ENCODE assay signal across 24 cellular contexts in genomic region chr4:127685292-127685691, GRCh38. TPM values are rescaled to one million over a fixed set of nuclear protein-coding genes. Genes with fewer than 3 reads are reported as not detected.
DNase-seq lines count a peak whose midpoint lies in the region; ATAC-seq and TF ChIP-seq lines count a peak whose summit lies in the region.
"Had no signal": no experiment of that assay in that cellular context is flagged by ENCODE, and none has a peak within 500 bp of the region (broad histone marks: within the 10 kb centered on the region; RNA-seq: fewer than 3 reads in every experiment).

No MANE protein-coding gene starts in this region.

- H4K20me1 ChIP-seq in IMR-90 (ENCODE audit: insufficient read depth, low read length): no peaks in the 10 kb centered on the region

- POLR2A ChIA-PET in IMR-90 (lab: Charles Lee; ENCODE audit: unreplicated experiment): no interaction called here

- H3K27ac ChIP-seq in IMR-90 (ENCODE audit: insufficient read depth, low read length) (no peak overlapping the region), psoas muscle (no peak overlapping the region)
- H3K27ac ChIP-seq: C4-2B, heart left ventricle, lower lobe of right lung had no signal

- no peak overlapping the region for H3K9ac ChIP-seq in IMR-90 (ENCODE audit: low read depth, low read length)

- no peak for TF ChIP-seq RAD21 in IMR-90 (IDR thresholded peaks at IDR 0.05; ENCODE audit: low read length)

- no peak overlapping the region for H2BK5ac ChIP-seq in IMR-90 (ENCODE audit: low read depth, low read length, poor library complexity, severe bottlenecking)

- CTCF ChIA-PET in IMR-90 (lab: Yijun Ruan, JAX): no interaction called here

- H3K4me2 ChIP-seq in IMR-90 (ENCODE audit: low read depth, low read length): no peak overlapping the region

- no peaks in the 10 kb centered on the region for H3K27me3 ChIP-seq in IMR-90 (ENCODE audit: control insufficient read depth, insufficient read depth, low read length)
- H3K27me3 ChIP-seq in psoas muscle (ENCODE audit: insufficient read depth in 3 of 3, low read length in 2 of 3): no peaks in the 10 kb centered on the region
- no peaks in the 10 kb centered on the region for H3K27me3 ChIP-seq in MG63
- H3K27me3 ChIP-seq: heart left ventricle had no signal

- H3K4ac ChIP-seq in IMR-90 (ENCODE audit: low read depth, low read length): no peak overlapping the region

- H4K8ac ChIP-seq in IMR-90 (ENCODE audit: low read depth in 2 of 2, low read length in 2 of 2): no peak overlapping the region

- H2BK20ac ChIP-seq in IMR-90 (ENCODE audit: low read depth, low read length): no peak overlapping the region

- in situ Hi-C loops in IMR-90 (cut with MboI; ENCODE audit: low sequenced_read_pairs): no loop called here

- no peak overlapping the region for H2AFZ ChIP-seq in IMR-90 (replicated peaks; ENCODE audit: low read length, poor library complexity)

- DNase-seq in A172 (ENCODE audit: low spot score): peak; percentile 33
- peak; percentile 73 for DNase-seq in IMR-90
- peak; percentile 5 to 61 for DNase-seq in cardiac fibroblast (ENCODE audit: low read depth in 2 of 2)
- peak; percentile 3 for DNase-seq in glomerular visceral epithelial cell (ENCODE audit: extremely low spot score)
- no peak for DNase-seq in sciatic nerve (ENCODE audit: low spot score)
- DNase-seq in psoas muscle: no peak
- DNase-seq in MG63: no peak
- no peak for DNase-seq in activated CD4-positive, alpha-beta T cell treated with anti-CD3 and anti-CD28 coated beads, Interleukin-2, amount 50 U/mL, for 1 hour
- DNase-seq: activated CD4-positive, CD25-positive, alpha-beta regulatory T cell; activated T-cell treated with anti-CD3 and anti-CD28 coated beads, Interleukin-2, amount 50 U/mL, for 4 hours; DMS 273 treated with DMSO at 0.1 percent for 48 hours; H9; heart left ventricle; lower lobe of right lung; naive thymus-derived CD4-positive, alpha-beta T cell; NCI-H1436; NCI-H2171 treated with DMSO at 0.1 percent for 48 hours; NCI-H748 treated with DMSO at 0.1 percent for 48 hours; posterior cingulate gyrus; stimulated activated CD4-positive, alpha-beta T cell treated with anti-CD3 and anti-CD28 coated beads, Interleukin-4, amount 100 ng/mL, for 4 hours had no signal

- H2BK15ac ChIP-seq in IMR-90 (ENCODE audit: low read depth, low read length): no peak overlapping the region

- H2AK5ac ChIP-seq in IMR-90 (ENCODE audit: low read depth, low read length): no peak overlapping the region

- no peak overlapping the region for H2BK120ac ChIP-seq in IMR-90 (ENCODE audit: low read depth, low read length)

- H2AK9ac ChIP-seq in IMR-90 (replicated peaks; ENCODE audit: low read depth, low read length, poor library complexity): no peak overlapping the region

- no peak for TF ChIP-seq CTCF in IMR-90 (conservative IDR thresholded peaks at IDR 0.05; ENCODE audit: low read depth, low read length)
- no peak for TF ChIP-seq CTCF in cardiac fibroblast (IDR thresholded peaks at IDR 0.05; ENCODE audit: low read depth, low read length)
- no peak for TF ChIP-seq CTCF in psoas muscle (IDR thresholded peaks at IDR 0.05)

- 0 out of 2 replicates have a peak, but pooled peaks cover 1% of the 10 kb centered on the region for H3K36me3 ChIP-seq in IMR-90 (ENCODE audit: control insufficient read depth, insufficient read depth, low read length)
- H3K36me3 ChIP-seq in psoas muscle (ENCODE audit: insufficient read depth in 1 of 2, low read depth in 1 of 2): no peaks in the 10 kb centered on the region
- no peaks in the 10 kb centered on the region for H3K36me3 ChIP-seq in MG63
- H3K36me3 ChIP-seq: lower lobe of right lung had no signal

- H3K4me1 ChIP-seq in IMR-90 (ENCODE audit: control insufficient read depth, insufficient read depth, low read length): 0 out of 2 replicates have a peak, but pooled peaks cover 2% of the 10 kb centered on the region
- no peaks in the 10 kb centered on the region for H3K4me1 ChIP-seq in psoas muscle
- H3K4me1 ChIP-seq: heart left ventricle, lower lobe of right lung had no signal

- no peak overlapping the region for H3K14ac ChIP-seq in IMR-90 (replicated peaks; ENCODE audit: low read depth, low read length)

- no peaks in the 10 kb centered on the region for H3K9me1 ChIP-seq in IMR-90 (ENCODE audit: insufficient read depth, low read length)

- peak; percentile 53 for ATAC-seq in IMR-90 (ENCODE audit: low read depth)
- ATAC-seq in sciatic nerve: no peak
- no peak for ATAC-seq in psoas muscle
- ATAC-seq: activated T-cell treated with anti-CD3 and anti-CD28 coated beads, Interleukin-2, amount 50 U/mL, for 4 hours; heart left ventricle; lower lobe of right lung; naive thymus-derived CD4-positive, alpha-beta T cell had no signal

- no peak overlapping the region for H3K23ac ChIP-seq in IMR-90 (ENCODE audit: low read depth, low read length)

- no peak overlapping the region for H4K91ac ChIP-seq in IMR-90 (ENCODE audit: insufficient read depth, low read depth, low read length)

- H3K4me3 ChIP-seq in IMR-90 (ENCODE audit: insufficient read depth, low read depth, low read length) (no peak overlapping the region), cardiac fibroblast (replicated peaks in 1 of 2; ENCODE audit: low read depth in 2 of 2, low read length in 2 of 2) (no peak overlapping the region), psoas muscle (no peak overlapping the region), MG63 (no peak overlapping the region)
- H3K4me3 ChIP-seq: heart left ventricle, lower lobe of right lung had no signal

- H4K5ac ChIP-seq in IMR-90 (ENCODE audit: low read depth, low read length): no peak overlapping the region

- dilution Hi-C loops in IMR-90 (cut with HindIII; ENCODE audit: low sequenced_read_pairs, unreplicated experiment): no loop called here

- intact Hi-C loops in IMR-90 (cut with micrococcal nuclease): no loop called here
- intact Hi-C loops in sciatic nerve (cut with DNase I): no loop called here
- intact Hi-C loops in psoas muscle (cut with DNase I): no loop called here

- TF ChIP-seq POLR2A in IMR-90 (IDR thresholded peaks at IDR 0.05; ENCODE audit: low read depth, low read length): no peak

- H3K9me3 ChIP-seq in IMR-90 (ENCODE audit: control insufficient read depth, insufficient read depth, low read length) (no peaks in the 10 kb centered on the region), psoas muscle (no peaks in the 10 kb centered on the region), MG63 (no peaks in the 10 kb centered on the region)
- H3K9me3 ChIP-seq: heart left ventricle, lower lobe of right lung had no signal

- H3K56ac ChIP-seq in IMR-90 (ENCODE audit: extremely low read depth, insufficient read depth, low read length): no peak overlapping the region

- H3K79me1 ChIP-seq in IMR-90 (ENCODE audit: low read depth in 1 of 2, low read length in 2 of 2): no peaks in the 10 kb centered on the region; a peak in 1 of 4 replicates

- no peak overlapping the region for H3K18ac ChIP-seq in IMR-90 (ENCODE audit: low read depth, low read length)

- no TSS peak for BruUV-seq in IMR-90 (replicated peaks; lab: Mats Ljungman, UMichigan)

TF ChIP-seq in IMR-90, 13 proteins besides CTCF, POLR2A, EP300 and RAD21:
- peak; percentile 82 for TF ChIP-seq MAFK (IDR thresholded peaks at IDR 0.05; ENCODE audit: low read depth, low read length)
- no peak for TF ChIP-seq NFE2L2 (IDR thresholded peaks at IDR 0.05; ENCODE audit: low read depth, low read length)
- no peak for TF ChIP-seq SMC3 (IDR thresholded peaks at IDR 0.05; ENCODE audit: low read depth, low read length)
- no peak for TF ChIP-seq MXI1 (IDR thresholded peaks at IDR 0.05; ENCODE audit: borderline replicate concordance, low read depth, low read length)
- peak; percentile 68; the same call in 1 of the 2 replicates for TF ChIP-seq CEBPB (IDR thresholded peaks at IDR 0.05; ENCODE audit: low read depth, low read length)
- no peak for TF ChIP-seq USF2 (IDR thresholded peaks at IDR 0.05; ENCODE audit: low read depth, low read length)
- no peak for TF ChIP-seq BHLHE40 (IDR thresholded peaks at IDR 0.05; ENCODE audit: low read depth, low read length)
- TF ChIP-seq RCOR1 (IDR thresholded peaks at IDR 0.05; ENCODE audit: insufficient replicate concordance, low read length): no peak

RNA-seq across cellular contexts. Expression of gene SLC25A31, which starts 44.9 kb away (rescaled TPM):
- total RNA-seq in A172 (2014; rRNA removed; shearing (Covaris generic)): not detected in 2 replicates
- total RNA-seq in IMR-90 (2012; rRNA removed): not detected in 2 replicates
- polyA plus RNA-seq in IMR-90 (2012; rRNA removed): not detected in 2 replicates
- not detected in 2 replicates for polyA plus RNA-seq in IMR-90 (2012; cell fraction: cytosol; rRNA removed)
- 0.05 TPM in 1 of 2 replicates, not detected in the other for polyA plus RNA-seq in IMR-90 (2012; cell fraction: nucleus; rRNA removed; ENCODE audit: low replicate concordance)
- total RNA-seq in sciatic nerve: not detected
- not detected for total RNA-seq in psoas muscle
- under 1 TPM in 1 of 3 donors, not detected in 2; 0.05 TPM for polyA plus RNA-seq in psoas muscle
- not detected in 2 replicates for total RNA-seq in MG63 (2014; rRNA removed; shearing (Covaris generic); ENCODE audit: low replicate concordance)
- total RNA-seq: A673; activated T-cell treated with anti-CD3 and anti-CD28 coated beads, Interleukin-2, amount 50 U/mL, for 4 hours; H9; heart left ventricle; lower lobe of right lung; naive thymus-derived CD4-positive, alpha-beta T cell; SK-MEL-5 had no signal
- polyA plus RNA-seq: esophagus; heart left ventricle; naive thymus-derived CD4-positive, alpha-beta T cell had no signal

RNA-seq across cellular contexts. Expression of gene INTU, which starts 52.5 kb away (rescaled TPM):
- total RNA-seq in A172 (2014; rRNA removed; shearing (Covaris generic)): 2.9 and 3.3 TPM in 2 replicates
- 10.8 and 12.5 TPM in 2 replicates for total RNA-seq in IMR-90 (2012; rRNA removed)
- polyA plus RNA-seq in IMR-90 (2012; rRNA removed): 4.8 and 6.5 TPM in 2 replicates
- 0.40 and 0.57 TPM in 2 replicates for polyA plus RNA-seq in IMR-90 (2012; cell fraction: cytosol; rRNA removed)
- 12.4 and 58.0 TPM in 2 replicates for polyA plus RNA-seq in IMR-90 (2012; cell fraction: nucleus; rRNA removed; ENCODE audit: low replicate concordance)
- 24.2 TPM for total RNA-seq in sciatic nerve
- total RNA-seq in psoas muscle: 1 to 10 TPM; 2.0 to 4.5 (median 2.3) TPM
- 1 to 10 TPM; 1.3 to 2.0 (median 1.5) TPM for polyA plus RNA-seq in psoas muscle
- 1.2 TPM in 2 replicates for total RNA-seq in MG63 (2014; rRNA removed; shearing (Covaris generic); ENCODE audit: low replicate concordance)

Comparison
In these comparisons a context has a peak if more than half of its experiments do, and no peak if none do; other contexts are left out.
1. DNase-seq: peak in A172 (single experiment), IMR-90 (single experiment), cardiac fibroblast (2 of 2) and glomerular visceral epithelial cell (single experiment); none in sciatic nerve (single experiment), psoas muscle (0 of 2), MG63 (single experiment) and activated CD4-positive, alpha-beta T cell treated with anti-CD3 and anti-CD28 coated beads, Interleukin-2, amount 50 U/mL, for 1 hour (single experiment).